Comparison of ENCODE assay signal across 1 cellular context in genomic region chr4:41573458-41574129, GRCh38.
TF ChIP-seq lines count a peak whose summit lies in the region.

No MANE protein-coding gene starts in this region.

TF ChIP-seq in HepG2, 621 proteins besides CTCF, POLR2A, EP300 and RAD21:
- TF ChIP-seq ARHGAP35 (CRISPR knock-in tag; IDR thresholded peaks at IDR 0.05; ENCODE audit: borderline replicate concordance) (no peak), ZNF674 (CRISPR knock-in tag; IDR thresholded peaks at IDR 0.05; ENCODE audit: low read depth) (no peak), SNAPC5 (CRISPR knock-in tag; IDR thresholded peaks at IDR 0.05; ENCODE audit: borderline replicate concordance) (no peak), HNRNPLL (IDR thresholded peaks at IDR 0.05; ENCODE audit: low read depth, low read length, poor library complexity, severe bottlenecking) (no peak), ZBTB8A (CRISPR knock-in tag; IDR thresholded peaks at IDR 0.05; ENCODE audit: borderline replicate concordance, low read depth) (no peak), TP53 (CRISPR knock-in tag; conservative IDR thresholded peaks at IDR 0.05) (no peak), ATF1 (CRISPR knock-in tag; IDR thresholded peaks at IDR 0.05) (no peak), ZNF788 (CRISPR knock-in tag; IDR thresholded peaks at IDR 0.05; ENCODE audit: borderline replicate concordance) (no peak), HINFP (CRISPR knock-in tag; IDR thresholded peaks at IDR 0.05; ENCODE audit: low read depth) (no peak)
TF ChIP-seq in HepG2: peak in this region for 0.
